21 cellular contexts compared by ENCODE assay signal in the genomic region with DNA sequence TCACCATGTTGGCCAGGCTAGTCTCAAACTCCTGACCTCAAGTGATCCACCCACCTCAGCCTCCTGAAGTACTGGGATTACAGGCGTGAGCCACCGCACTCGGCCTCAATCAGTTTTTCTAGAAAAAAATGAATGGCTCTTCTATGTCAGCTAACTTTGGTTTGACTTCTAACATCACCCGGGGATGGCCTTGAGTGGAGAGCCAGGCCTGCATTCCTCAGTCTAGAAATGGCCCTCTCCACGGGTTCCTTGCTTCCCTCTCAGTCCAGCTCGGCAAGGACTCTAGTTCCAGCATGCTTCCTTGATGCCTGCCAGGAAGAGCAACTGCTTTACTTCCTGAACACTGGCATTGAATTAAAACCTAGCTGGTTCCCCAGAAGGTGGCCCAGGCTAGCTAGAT.
"Had no signal": no experiment of that assay in that cellular context is flagged by ENCODE, and none has a peak within 500 bp of the region (broad histone marks: within the 10 kb centered on the region; RNA-seq: fewer than 3 reads in every experiment).

No MANE protein-coding gene starts in this region.

- FAIRE-seq: islet of Langerhans had no signal

- H3K9me3 ChIP-seq: prostate gland, right atrium auricular region, stomach, upper lobe of right lung had no signal

- H3K27me3 ChIP-seq: right atrium auricular region, stomach, upper lobe of right lung had no signal

- H3K4me3 ChIP-seq: lung, prostate gland, right atrium auricular region, skin epidermis, stomach, upper lobe of right lung had no signal

- H3K4me1 ChIP-seq: prostate gland, upper lobe of right lung had no signal

- H3K36me3 ChIP-seq: prostate gland, right atrium auricular region, stomach, upper lobe of right lung had no signal

- ATAC-seq: activated CD8-positive, alpha-beta T cell treated with anti-CD3 and anti-CD28 coated beads for 36 hours; effector memory CD8-positive, alpha-beta T cell; left lobe of liver; stimulated activated effector memory CD8-positive, alpha-beta T cell treated with anti-CD3 and anti-CD28 coated beads, Interleukin-12 subunit alpha, Interleukin-12 subunit beta, amount 100 ng/mL, for 72 hours; upper lobe of right lung had no signal

- H3K27ac ChIP-seq: prostate gland, right atrium auricular region, stomach, upper lobe of right lung had no signal

- DNase-seq: activated CD4-positive, alpha-beta T cell treated with anti-CD3 and anti-CD28 coated beads, Interleukin-2, amount 10 ng/mL, durations not matched to agents 24 days and 14 days; activated CD8-positive, alpha-beta T cell treated with anti-CD3 and anti-CD28 coated beads for 36 hours; activated effector memory CD4-positive, alpha-beta T cell treated with Interleukin-2 at 50 U/mL for 16 hours; activated naive CD4-positive, alpha-beta T cell treated with anti-CD3 and anti-CD28 coated beads, Interleukin-2, amount 10 ng/mL, durations not matched to agents 7 days and 5 days; activated T-cell treated with anti-CD3 and anti-CD28 coated beads, Interleukin-2, amount 50 U/mL, for 48 hours; aorta; dermis blood vessel endothelial cell; effector memory CD8-positive, alpha-beta T cell; hippocampal formation; stimulated activated CD4-positive, alpha-beta T cell treated with anti-CD3 and anti-CD28 coated beads, Interleukin-4, amount 100 ng/mL, for 24 hours; stomach; T-helper 1 cell; T-helper 9 cell; upper lobe of right lung had no signal
